1 cellular context compared by ENCODE assay signal in genomic region chr12:129162805-129163204, GRCh38.
TF ChIP-seq lines count a peak whose summit lies in the region.

No MANE protein-coding gene starts in this region.

TF ChIP-seq in K562, 482 proteins besides CTCF, POLR2A, EP300 and RAD21:
- TF ChIP-seq PHF20 (IDR thresholded peaks at IDR 0.05; ENCODE audit: partially characterized antibody): no peak
- no peak for TF ChIP-seq ZNF174 (CRISPR knock-in tag; IDR thresholded peaks at IDR 0.05)
- TF ChIP-seq STAG1 (CRISPR knock-in tag; IDR thresholded peaks at IDR 0.05; ENCODE audit: borderline replicate concordance): no peak
- no peak for TF ChIP-seq ZNF398 (CRISPR knock-in tag; IDR thresholded peaks at IDR 0.05)
- no peak for TF ChIP-seq ZZZ3 (IDR thresholded peaks at IDR 0.05)
- TF ChIP-seq RBFOX2 (IDR thresholded peaks at IDR 0.05; ENCODE audit: low read depth, low read length): no peak
- TF ChIP-seq PTTG1 (tag; IDR thresholded peaks at IDR 0.05; ENCODE audit: low read depth): no peak
